Comparison of ENCODE assay signal across 18 cellular contexts in the genomic region with DNA sequence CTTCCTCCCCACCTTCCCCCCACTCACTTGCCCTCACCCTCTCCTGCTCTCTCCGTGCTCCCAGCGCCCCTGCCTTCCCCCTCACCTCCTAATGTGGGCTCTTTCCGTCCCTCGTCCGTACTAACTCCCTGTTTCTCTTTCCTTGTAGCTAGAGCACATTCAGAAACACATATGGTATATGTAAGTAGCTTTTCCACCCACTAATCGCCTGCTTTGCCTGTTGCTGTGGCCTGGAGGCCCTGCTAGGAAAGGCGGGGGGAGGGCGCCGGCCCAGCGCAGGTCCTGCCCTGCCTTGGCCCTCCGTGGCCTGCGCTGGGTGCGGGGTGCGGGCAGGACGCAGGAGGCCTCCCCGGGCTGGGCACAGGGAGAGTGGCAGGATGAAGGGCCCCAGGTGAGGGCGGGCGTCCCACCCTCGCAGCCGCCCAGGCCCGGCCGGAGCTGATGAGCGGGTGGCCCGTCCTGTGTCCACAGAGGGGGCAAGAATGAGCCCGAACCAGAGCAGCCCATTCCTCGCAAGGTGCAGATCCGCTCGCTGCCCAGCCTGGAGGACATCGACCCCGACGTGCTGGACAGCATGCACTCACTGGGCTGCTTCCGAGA. TPM values are rescaled to one million over a fixed set of nuclear protein-coding genes. Genes with fewer than 3 reads are reported as not detected.
DNase-seq lines count a peak whose midpoint lies in the region; ATAC-seq, FAIRE-seq and TF ChIP-seq lines count a peak whose summit lies in the region.
"Had no signal": no experiment of that assay in that cellular context is flagged by ENCODE, and none has a peak within 500 bp of the region (broad histone marks: within the 10 kb centered on the region; RNA-seq: fewer than 3 reads in every experiment).

No MANE protein-coding gene starts in this region.

- ATAC-seq in K562, result no peak
- no peak for ATAC-seq in left ventricle myocardium superior
- ATAC-seq in HG02759 (IDR thresholded peaks at IDR 0.05; ENCODE audit: unreplicated experiment), result no peak
- ATAC-seq: CD8-positive, alpha-beta T cell had no signal

- TF ChIP-seq EP300 in K562 (IDR thresholded peaks at IDR 0.05; ENCODE audit: low read length), result no peak

- H3K4me1 ChIP-seq in K562 (replicated peaks in 1 of 2; ENCODE audit: control insufficient read depth in 2 of 2, insufficient read depth in 2 of 2, low read length in 2 of 2) (peaks cover 0 to 56% of the 10 kb centered on the region in 2 experiments; a peak in 2 of 5 replicates), neural progenitor cell (peaks cover 4% of the 10 kb centered on the region)
- H3K4me1 ChIP-seq: HAP-1 had no signal

- no peak for FAIRE-seq in K562 (lab: Jason Lieb, UNC)
- FAIRE-seq: GM19239, H1 had no signal

- H3K79me2 ChIP-seq in K562 (ENCODE audit: control insufficient read depth, insufficient read depth, low read length), result no peaks in the 10 kb centered on the region
- H3K79me2 ChIP-seq in neural progenitor cell (ENCODE audit: low read depth), result no peaks in the 10 kb centered on the region

- POLR2A ChIA-PET in K562 (lab: Yijun Ruan, JAX), result interaction anchor here (0.6 kb wide), 1 partner anchor 8 kb away, joined by 3 read pairs; no protein-coding TSS in a partner anchor

- in situ Hi-C loops in K562 (cut with MboI), result no loop called here

- H3K27me3 ChIP-seq in K562 (ENCODE audit: control insufficient read depth in 2 of 2, insufficient read depth in 2 of 2, low read length in 2 of 2) (peaks cover 0 to 47% of the 10 kb centered on the region in 2 experiments; a peak in 3 of 5 replicates), neural progenitor cell (no peaks in the 10 kb centered on the region)
- H3K27me3 ChIP-seq: BLaER1 treated with 17β-estradiol and CSF1 and Interleukin-3, amounts not matched to agents 10 nM and 100 nM had no signal

- no peak for TF ChIP-seq CTCF in Calu3 (IDR thresholded peaks at IDR 0.05; ENCODE audit: unreplicated experiment)
- TF ChIP-seq CTCF in GM20000 (IDR thresholded peaks at IDR 0.05; ENCODE audit: extremely low read depth, missing control alignments), result no peak
- no peak for TF ChIP-seq CTCF in K562 (IDR thresholded peaks at IDR 0.05 in 2 of 3, conservative IDR thresholded peaks at IDR 0.05 in 1 of 3; ENCODE audit: insufficient read depth in 2 of 3, low read depth in 1 of 3, low read length in 3 of 3)
- TF ChIP-seq CTCF in neural progenitor cell (IDR thresholded peaks at IDR 0.05), result no peak

- WGBS in K562 (ENCODE audit: insufficient coverage, low coverage, missing lambda C conversion rate), result 28% methylated on average over 21 of the region's 32 CpGs

- BruUV-seq in Calu3 (replicated peaks; lab: Mats Ljungman, UMichigan), result no TSS peak
- no TSS peak for BruUV-seq in K562 (replicated peaks; lab: Mats Ljungman, UMichigan)

- H3K9me3 ChIP-seq in K562 (replicated peaks; ENCODE audit: control insufficient read depth, insufficient read depth, low read depth, low read length), result no peaks in the 10 kb centered on the region
- no peaks in the 10 kb centered on the region for H3K9me3 ChIP-seq in neural progenitor cell (ENCODE audit: low read depth)
- H3K9me3 ChIP-seq: BLaER1 treated with 17β-estradiol and CSF1 and Interleukin-3, amounts not matched to agents 10 nM and 100 nM; HAP-1 had no signal

- no peak overlapping the region for H3K4me3 ChIP-seq in K562
- no peak overlapping the region for H3K4me3 ChIP-seq in neural progenitor cell
- H3K4me3 ChIP-seq: BLaER1 treated with 17β-estradiol and CSF1 and Interleukin-3, amounts not matched to agents 10 nM and 100 nM; HAP-1 had no signal

- no peaks in the 10 kb centered on the region for H3K4me1 Mint-ChIP-seq in Calu3 (ENCODE audit: low read depth, unreplicated experiment)
- H3K4me1 Mint-ChIP-seq in neural progenitor cell, result no peaks in the 10 kb centered on the region
- H3K4me1 Mint-ChIP-seq: B cell had no signal

- H3K27ac ChIP-seq in K562 (ENCODE audit: extremely low read depth, low read depth, low read length) (no peak overlapping the region), neural progenitor cell (no peak overlapping the region)
- H3K27ac ChIP-seq: BLaER1 treated with 17β-estradiol and CSF1 and Interleukin-3, amounts not matched to agents 10 nM and 100 nM; HL-60 had no signal

- no peak for TF ChIP-seq RAD21 in K562 (CRISPR knock-in tag; conservative IDR thresholded peaks at IDR 0.05 in 1 of 2, IDR thresholded peaks at IDR 0.05 in 1 of 2)

- H3K4me2 ChIP-seq in K562 (ENCODE audit: insufficient read depth, low read length), result no peak overlapping the region
- no peak overlapping the region for H3K4me2 ChIP-seq in neural progenitor cell
- H3K4me2 ChIP-seq: BLaER1 treated with 17β-estradiol and CSF1 and Interleukin-3, amounts not matched to agents 10 nM and 100 nM had no signal

- no peak for TF ChIP-seq POLR2A in K562 (conservative IDR thresholded peaks at IDR 0.05)

- H3K9me3 Mint-ChIP-seq in Calu3 (ENCODE audit: low read depth, unreplicated experiment) (no peaks in the 10 kb centered on the region), neural progenitor cell (no peaks in the 10 kb centered on the region)
- H3K9me3 Mint-ChIP-seq: CD8-positive, alpha-beta T cell had no signal

- H3K36me3 ChIP-seq in K562 (ENCODE audit: control insufficient read depth, insufficient read depth, low read length) (no peaks in the 10 kb centered on the region), neural progenitor cell (no peaks in the 10 kb centered on the region)
- H3K36me3 ChIP-seq: BLaER1 treated with 17β-estradiol and CSF1 and Interleukin-3, amounts not matched to agents 10 nM and 100 nM had no signal

- H3K27ac Mint-ChIP-seq in Calu3 (ENCODE audit: unreplicated experiment), result peak overlapping the region; percentile 50
- no peak overlapping the region for H3K27ac Mint-ChIP-seq in neural progenitor cell
- H3K27ac Mint-ChIP-seq: B cell; CD8-positive, alpha-beta T cell had no signal

- intact Hi-C loops in Calu3 (cut with micrococcal nuclease; ENCODE audit: unreplicated experiment) (no loop called here), K562 (cut with micrococcal nuclease) (no loop called here), left ventricle myocardium superior (cut with micrococcal nuclease) (no loop called here)

- no peaks in the 10 kb centered on the region for H3F3A ChIP-seq in neural progenitor cell (ENCODE audit: low read depth)

- CTCF ChIA-PET in Calu3 (lab: Charles Lee), result no interaction called here
- CTCF ChIA-PET in K562 (lab: Yijun Ruan, JAX; ENCODE audit: low intra/inter-chr PET ratio), result no interaction called here

- 0 out of 2 replicates have a peak, but pooled peaks cover 9% of the 10 kb centered on the region for H4K20me1 ChIP-seq in K562 (replicated peaks; ENCODE audit: control insufficient read depth, insufficient read depth, low read length)
- H4K20me1 ChIP-seq in neural progenitor cell (ENCODE audit: low read depth), result peaks cover 6% of the 10 kb centered on the region

- DNase-seq in Calu3, result no peak
- DNase-seq in GM20000 (ENCODE audit: low spot score), result peak; percentile 63
- DNase-seq in K562 (ENCODE audit: extremely low read depth in 1 of 4, low spot score in 3 of 4), result peak in 1 of 4 experiments; percentile 14
- DNase-seq in neural progenitor cell (ENCODE audit: low spot score), result no peak
- DNase-seq in NCI-H2196 treated with DMSO at 0.1 percent for 48 hours (lab: John Stamatoyannopoulos, UW; ENCODE audit: unreplicated experiment), result no peak
- DNase-seq in NCI-H1436 treated with DMSO at 0.1 percent for 48 hours (lab: John Stamatoyannopoulos, UW), result no peak
- DNase-seq in left ventricle myocardium superior, result no peak
- DNase-seq: CD8-positive, alpha-beta T cell; DMS153; DMS79; GDM1 had no signal

- H2AFZ ChIP-seq in K562 (ENCODE audit: low read depth, low read length) (no peak overlapping the region), neural progenitor cell (replicated peaks) (no peak overlapping the region)

- no peaks in the 10 kb centered on the region for H3K9me1 ChIP-seq in K562 (ENCODE audit: control insufficient read depth, insufficient read depth, low read length)

- H3K9ac ChIP-seq in K562 (ENCODE audit: insufficient read depth in 1 of 2, low read depth in 2 of 2, low read length in 2 of 2) (no peak overlapping the region), neural progenitor cell (no peak overlapping the region)
- H3K9ac ChIP-seq: BLaER1 treated with 17β-estradiol and CSF1 and Interleukin-3, amounts not matched to agents 10 nM and 100 nM had no signal

- H3K36me3 Mint-ChIP-seq in Calu3 (ENCODE audit: insufficient read depth, unreplicated experiment) (peaks cover 15% of the 10 kb centered on the region), neural progenitor cell (no peaks in the 10 kb centered on the region)
- H3K36me3 Mint-ChIP-seq: CD8-positive, alpha-beta T cell had no signal

- H3K4me3 Mint-ChIP-seq in Calu3 (ENCODE audit: low read depth, unreplicated experiment) (no peak overlapping the region), neural progenitor cell (peak overlapping the region; percentile 23)
- H3K4me3 Mint-ChIP-seq: B cell; CD8-positive, alpha-beta T cell had no signal

- H3K27me3 Mint-ChIP-seq in Calu3 (ENCODE audit: unreplicated experiment) (peaks cover 43% of the 10 kb centered on the region), neural progenitor cell (ENCODE audit: insufficient read depth, low read depth) (no peaks in the 10 kb centered on the region)
- H3K27me3 Mint-ChIP-seq: B cell had no signal

RNA-seq across cellular contexts. Expression of gene MOB2, which starts 41.7 kb away (rescaled TPM):
- total RNA-seq in Calu3 (2022) (28.6 and 29.8 TPM in 2 replicates), K562 (2014; rRNA removed) (18.9 and 19.1 TPM in 2 replicates), K562 (2014; rRNA removed; fragmentation: Illumina TruSeq; extraction: Trizol) (9.0 and 16.7 TPM in 2 replicates), K562 (2015; rRNA removed; fragmentation: Illumina TruSeq; extraction: Trizol) (18.9 and 19.2 TPM in 2 replicates), K562 (2021) (23.6 and 24.9 TPM in 2 replicates), neural progenitor cell (ENCODE audit: low replicate concordance) (8.0 and 17.6 TPM in 2 replicates), left ventricle myocardium superior (52.8 TPM)
- total RNA-seq in K562 (2011; cell fraction: chromatin; rRNA removed; ENCODE audit: low replicate concordance), result 14.8 and 29.8 TPM in 2 replicates
- total RNA-seq in K562 (2011; cell fraction: nucleolus; rRNA removed), result 29.5 and 31.0 TPM in 2 replicates
- 17.6 and 19.9 TPM in 2 replicates for total RNA-seq in K562 (2011; cell fraction: nucleoplasm; rRNA removed)
- polyA plus RNA-seq in K562 (2011; rRNA removed) (30.4 and 33.3 TPM in 2 replicates), K562 (2014; fragmentation: Illumina TruSeq; extraction: Trizol) (36.8 and 46.3 TPM in 2 replicates), K562 (2014; fragmentation: Nextera tagmentation; extraction: Ambion mirVana) (under 1 TPM; 0.17 to 0.41 TPM), K562 (2014; rRNA removed) (24.3 and 27.5 TPM in 2 replicates)
- 32.0 and 48.0 TPM in 2 replicates for polyA plus RNA-seq in K562 (2011; cell fraction: cytosol; rRNA removed)
- polyA plus RNA-seq in K562 (2011; cell fraction: nucleus; rRNA removed), result 38.7 and 62.4 TPM in 2 replicates
- 19.2 and 26.7 TPM in 2 replicates for polyA plus RNA-seq in K562 (2012)
- polyA minus RNA-seq in K562 (2011; rRNA and poly(A)+ RNA removed), result 16.6 and 22.5 TPM in 2 replicates
- 10.3 and 13.7 TPM in 2 replicates for polyA minus RNA-seq in K562 (2011; cell fraction: cytosol; rRNA and poly(A)+ RNA removed)
- 7.5 and 12.7 TPM in 2 replicates for polyA minus RNA-seq in K562 (2011; cell fraction: nucleus; rRNA and poly(A)+ RNA removed)

RNA-seq across cellular contexts. Expression of gene BRSK2, which starts 55.2 kb away (rescaled TPM):
- total RNA-seq in Calu3 (2022), result 2.6 and 8.8 TPM in 2 replicates
- total RNA-seq in K562 (2011; cell fraction: chromatin; rRNA removed; ENCODE audit: low replicate concordance), result 0.84 and 4.1 TPM in 2 replicates
- total RNA-seq in K562 (2011; cell fraction: nucleolus; rRNA removed), result 1.8 and 2.1 TPM in 2 replicates
- 0.84 and 1.2 TPM in 2 replicates for total RNA-seq in K562 (2011; cell fraction: nucleoplasm; rRNA removed)
- not detected in 2 replicates for total RNA-seq in K562 (2014; rRNA removed)
- not detected in 2 replicates for total RNA-seq in K562 (2014; rRNA removed; fragmentation: Illumina TruSeq; extraction: Trizol)
- 0.19 TPM in 1 of 2 replicates, not detected in the other for total RNA-seq in K562 (2015; rRNA removed; fragmentation: Illumina TruSeq; extraction: Trizol)
- total RNA-seq in K562 (2021), result 0.22 TPM in 2 replicates
- 0.14 and 0.24 TPM in 2 replicates for polyA plus RNA-seq in K562 (2011; rRNA removed)
- polyA plus RNA-seq in K562 (2011; cell fraction: cytosol; rRNA removed), result 0.34 and 0.55 TPM in 2 replicates
- 0.65 and 2.2 TPM in 2 replicates for polyA plus RNA-seq in K562 (2011; cell fraction: nucleus; rRNA removed)
- polyA plus RNA-seq in K562 (2012), result 0.18 and 0.24 TPM in 2 replicates
- 0.06 and 0.44 TPM in 2 replicates for polyA plus RNA-seq in K562 (2014; fragmentation: Illumina TruSeq; extraction: Trizol)
- not detected for polyA plus RNA-seq in K562 (2014; fragmentation: Nextera tagmentation; extraction: Ambion mirVana)
- polyA plus RNA-seq in K562 (2014; rRNA removed), result 0.46 and 0.52 TPM in 2 replicates
- 0.39 TPM in 1 of 2 replicates, not detected in the other for polyA minus RNA-seq in K562 (2011; rRNA and poly(A)+ RNA removed)
- not detected in 2 replicates for polyA minus RNA-seq in K562 (2011; cell fraction: cytosol; rRNA and poly(A)+ RNA removed)
- polyA minus RNA-seq in K562 (2011; cell fraction: nucleus; rRNA and poly(A)+ RNA removed), result 0.56 and 1.2 TPM in 2 replicates
- 8.2 and 13.8 TPM in 2 replicates for total RNA-seq in neural progenitor cell (ENCODE audit: low replicate concordance)
- 0.74 TPM for total RNA-seq in left ventricle myocardium superior
